1 cellular context compared by ENCODE assay signal in genomic region chr7:76506081-76506440, GRCh38.
TF ChIP-seq lines count a peak whose summit lies in the region.

No MANE protein-coding gene starts in this region.

TF ChIP-seq in K562, 482 proteins besides CTCF, POLR2A, EP300 and RAD21:
- TF ChIP-seq ZNF764 (CRISPR knock-in tag; IDR thresholded peaks at IDR 0.05; ENCODE audit: low read depth) (0 out of 2 replicates have a peak, but pooled peaks have one; percentile 6), MED1 (CRISPR knock-in tag; IDR thresholded peaks at IDR 0.05; ENCODE audit: borderline replicate concordance) (no peak)
